ENCODE assay signal across 1 cellular context in the genomic region with DNA sequence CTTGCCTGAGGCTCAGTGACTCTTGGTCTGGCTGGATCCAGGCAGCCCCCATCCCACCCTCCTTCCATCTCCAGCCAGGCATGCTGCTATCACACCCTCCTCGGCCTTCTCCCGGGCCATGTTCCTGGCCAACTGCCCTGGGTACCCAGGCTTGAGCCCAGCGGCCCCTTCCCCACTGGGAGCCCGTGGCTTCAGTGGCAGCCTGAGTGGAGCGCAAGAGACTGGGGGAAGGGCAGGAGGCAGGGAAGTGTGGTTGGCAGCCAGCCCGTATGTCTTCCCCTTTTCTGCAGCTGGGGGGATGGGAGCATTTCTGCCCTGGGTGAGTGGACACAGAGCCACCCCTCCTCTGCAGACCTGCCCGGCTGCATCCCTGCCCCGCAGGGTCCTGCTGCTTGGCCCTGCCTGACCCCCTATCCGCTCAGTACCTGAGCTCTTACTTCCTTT.
TF ChIP-seq lines count a peak whose summit lies in the region.

No MANE protein-coding gene starts in this region.

TF ChIP-seq in HepG2, 621 proteins besides CTCF, POLR2A, EP300 and RAD21 (continued from another document):
- TF ChIP-seq, protein P1, sequence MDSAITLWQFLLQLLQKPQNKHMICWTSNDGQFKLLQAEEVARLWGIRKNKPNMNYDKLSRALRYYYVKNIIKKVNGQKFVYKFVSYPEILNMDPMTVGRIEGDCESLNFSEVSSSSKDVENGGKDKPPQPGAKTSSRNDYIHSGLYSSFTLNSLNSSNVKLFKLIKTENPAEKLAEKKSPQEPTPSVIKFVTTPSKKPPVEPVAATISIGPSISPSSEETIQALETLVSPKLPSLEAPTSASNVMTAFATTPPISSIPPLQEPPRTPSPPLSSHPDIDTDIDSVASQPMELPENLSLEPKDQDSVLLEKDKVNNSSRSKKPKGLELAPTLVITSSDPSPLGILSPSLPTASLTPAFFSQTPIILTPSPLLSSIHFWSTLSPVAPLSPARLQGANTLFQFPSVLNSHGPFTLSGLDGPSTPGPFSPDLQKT (CRISPR knock-in tag; IDR thresholded peaks at IDR 0.05; ENCODE audit: borderline replicate concordance): no peak
- TF ChIP-seq, protein P2, sequence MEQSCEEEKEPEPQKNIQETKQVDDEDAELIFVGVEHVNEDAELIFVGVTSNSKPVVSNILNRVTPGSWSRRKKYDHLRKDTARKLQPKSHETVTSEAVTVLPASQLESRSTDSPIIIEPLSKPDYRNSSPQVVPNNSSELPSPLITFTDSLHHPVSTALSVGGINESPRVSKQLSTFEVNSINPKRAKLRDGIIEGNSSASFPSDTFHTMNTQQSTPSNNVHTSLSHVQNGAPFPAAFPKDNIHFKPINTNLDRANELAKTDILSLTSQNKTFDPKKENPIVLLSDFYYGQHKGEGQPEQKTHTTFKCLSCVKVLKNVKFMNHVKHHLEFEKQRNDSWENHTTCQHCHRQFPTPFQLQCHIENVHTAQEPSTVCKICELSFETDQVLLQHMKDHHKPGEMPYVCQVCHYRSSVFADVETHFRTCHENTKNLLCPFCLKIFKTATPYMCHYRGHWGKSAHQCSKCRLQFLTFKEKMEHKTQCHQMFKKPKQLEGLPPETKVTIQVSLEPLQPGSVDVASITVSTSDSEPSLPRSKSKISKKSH (CRISPR knock-in tag; IDR thresholded peaks at IDR 0.05; ENCODE audit: borderline replicate concordance): no peak
- TF ChIP-seq SNAI1 (CRISPR knock-in tag; IDR thresholded peaks at IDR 0.05; ENCODE audit: borderline replicate concordance) (no peak), TAF1 (CRISPR knock-in tag; IDR thresholded peaks at IDR 0.05) (no peak), HNF4A (CRISPR knock-in tag; IDR thresholded peaks at IDR 0.05) (no peak), STAT5B (CRISPR knock-in tag; IDR thresholded peaks at IDR 0.05) (no peak), ZNF615 (CRISPR knock-in tag; IDR thresholded peaks at IDR 0.05; ENCODE audit: borderline replicate concordance) (no peak)
TF ChIP-seq in HepG2: peak in this region for 0.
